ENCODE assay signal across 37 cellular contexts in genomic region chr14:60573943-60574496, GRCh38.
A peak's percentile ranks its signal among the peaks of the same experiment; 100 is the strongest.
DNase-seq lines count a peak whose midpoint lies in the region; ATAC-seq, FAIRE-seq and TF ChIP-seq lines count a peak whose summit lies in the region.
"Had no signal": no experiment of that assay in that cellular context is flagged by ENCODE, and none has a peak within 500 bp of the region (broad histone marks: within the 10 kb centered on the region; RNA-seq: fewer than 3 reads in every experiment).

No MANE protein-coding gene starts in this region.

- TF ChIP-seq CTCF in fibroblast of the aortic adventitia (IDR thresholded peaks at IDR 0.05; ENCODE audit: insufficient read depth, low read length) (no peak), pancreas (IDR thresholded peaks at IDR 0.05) (no peak)

- H3K36me3 ChIP-seq in adipocyte (ENCODE audit: control insufficient read depth, insufficient read depth, low read length, severe bottlenecking) (no peaks in the 10 kb centered on the region), pancreas (no peaks in the 10 kb centered on the region)
- H3K36me3 ChIP-seq: ascending aorta, esophagus muscularis mucosa, right atrium auricular region, tibial artery had no signal

- 65% methylated on average over 4 of the region's 4 CpGs for WGBS in right cardiac atrium
- WGBS in pancreas, 2 donors = 79 to 84% methylated on average over 4 of the region's 4 CpGs

- DNase-seq in AG20443 (ENCODE audit: low spot score) = peak; percentile 74
- DNase-seq in adipocyte (ENCODE audit: low read depth) = peak; percentile 97
- DNase-seq in fibroblast of the aortic adventitia (ENCODE audit: low read depth) = peak; percentile 98
- DNase-seq in stromal cell of bone marrow (ENCODE audit: low read depth) = peak; percentile 90
- no peak for DNase-seq in right cardiac atrium
- no peak for DNase-seq in NCI-H526 treated with DMSO at 0.1 percent for 48 hours (lab: John Stamatoyannopoulos, UW)
- DNase-seq in pancreas = no peak
- DNase-seq: activated CD8-positive, alpha-beta memory T cell treated with anti-CD3 and anti-CD28 coated beads, Interleukin-2, amount 10 ng/mL, durations not matched to agents 7 days and 5 days; activated gamma-delta T cell; activated naive CD8-positive, alpha-beta T cell treated with anti-CD3 and anti-CD28 coated beads for 36 hours; activated T-cell treated with anti-CD3 and anti-CD28 coated beads, Interleukin-2, amount 50 U/mL, for 4 hours; Calu3; central memory CD4-positive, alpha-beta T cell; DMS79 treated with DMSO at 0.1 percent for 48 hours; GF-D8; H7; hypothalamus; immature natural killer cell; NCI-H1417; NCI-H2081 treated with DMSO at 0.1 percent for 48 hours; NCI-H2227 treated with DMSO at 0.1 percent for 48 hours; NCI-H69; nephron progenitor cell; PC-9; stimulated activated CD4-positive, alpha-beta T cell treated with anti-CD3 and anti-CD28 coated beads, Interleukin-2, amount 100 ng/mL, for 48 hours; stimulated activated naive CD8-positive, alpha-beta T cell treated with anti-CD3 and anti-CD28 coated beads, Interleukin-15, amount 100 ng/mL, for 72 hours; T-helper 17 cell; tibial artery had no signal

- H3K4me3 ChIP-seq in adipocyte (ENCODE audit: low read length) = peak overlapping the region; percentile 50
- no peak overlapping the region for H3K4me3 ChIP-seq in fibroblast of the aortic adventitia (ENCODE audit: low read depth, low read length)
- H3K4me3 ChIP-seq in right cardiac atrium (ENCODE audit: low read length) = no peak overlapping the region
- H3K4me3 ChIP-seq in pancreas = peak overlapping the region in 1 of 4 donors; percentile 4
- H3K4me3 ChIP-seq: ascending aorta, esophagus muscularis mucosa, PC-9, right atrium auricular region, tibial artery had no signal

- FAIRE-seq in pancreas (lab: Jason Lieb, UNC) = no peak
- FAIRE-seq: endometrium, TTC549 had no signal

- H3K9ac ChIP-seq in adipocyte (ENCODE audit: low read length) = peak overlapping the region; percentile 83
- H3K9ac ChIP-seq: KMS-11, parathyroid adenoma had no signal

- H3K9me3 ChIP-seq in adipocyte (ENCODE audit: control insufficient read depth, low read length) (peaks cover 6% of the 10 kb centered on the region), right cardiac atrium (ENCODE audit: control insufficient read depth, low read length) (no peaks in the 10 kb centered on the region), pancreas (no peaks in the 10 kb centered on the region)
- H3K9me3 ChIP-seq: ascending aorta, esophagus muscularis mucosa, right atrium auricular region, tibial artery had no signal

- intact Hi-C loops in right cardiac atrium (cut with DNase I) (no loop called here), pancreas (cut with DNase I) (no loop called here)

- no peaks in the 10 kb centered on the region for H3K27me3 ChIP-seq in adipocyte (replicated peaks; ENCODE audit: control insufficient read depth, insufficient read depth, low read length)
- no peaks in the 10 kb centered on the region for H3K27me3 ChIP-seq in right cardiac atrium (ENCODE audit: control insufficient read depth, insufficient read depth)
- H3K27me3 ChIP-seq in pancreas = no peaks in the 10 kb centered on the region
- H3K27me3 ChIP-seq: ascending aorta, esophagus muscularis mucosa, right atrium auricular region, tibial artery had no signal

- H3K27ac ChIP-seq in right cardiac atrium (ENCODE audit: low read length) = no peak overlapping the region
- no peak overlapping the region for H3K27ac ChIP-seq in pancreas
- H3K27ac ChIP-seq: ascending aorta, esophagus muscularis mucosa, KMS-11, parathyroid adenoma, PC-9, right atrium auricular region, tibial artery had no signal

- ATAC-seq in right cardiac atrium = no peak
- no peak for ATAC-seq in pancreas
- ATAC-seq: activated CD8-positive, alpha-beta memory T cell treated with anti-CD3 and anti-CD28 coated beads, Interleukin-2, amount 10 ng/mL, durations not matched to agents 7 days and 5 days; activated T-cell treated with anti-CD3 and anti-CD28 coated beads, Interleukin-2, amount 50 U/mL, for 4 hours; Right ventricle myocardium inferior; SK-N-SH treated with all-trans-retinoic acid at 6 μM for 48 hours; stimulated activated naive CD8-positive, alpha-beta T cell treated with anti-CD3 and anti-CD28 coated beads, Interleukin-15, amount 100 ng/mL, for 72 hours; T-helper 17 cell had no signal

- H3K4me1 ChIP-seq in adipocyte (ENCODE audit: control insufficient read depth, insufficient read depth, low read length) (peaks cover 25% of the 10 kb centered on the region), right cardiac atrium (ENCODE audit: control insufficient read depth, insufficient read depth, low read length) (no peaks in the 10 kb centered on the region), pancreas (no peaks in the 10 kb centered on the region)
- H3K4me1 ChIP-seq: ascending aorta, esophagus muscularis mucosa, parathyroid adenoma, right atrium auricular region, tibial artery had no signal

Comparison
In these comparisons a context has a peak if more than half of its experiments do, and no peak if none do; other contexts are left out.
1. DNase-seq: peak in AG20443 (single experiment), adipocyte (single experiment), fibroblast of the aortic adventitia (single experiment) and stromal cell of bone marrow (single experiment); none in right cardiac atrium (0 of 3), NCI-H526 treated with DMSO at 0.1 percent for 48 hours (single experiment) and pancreas (0 of 6).